Comparison of ENCODE assay signal across 1 cellular context in the genomic region with DNA sequence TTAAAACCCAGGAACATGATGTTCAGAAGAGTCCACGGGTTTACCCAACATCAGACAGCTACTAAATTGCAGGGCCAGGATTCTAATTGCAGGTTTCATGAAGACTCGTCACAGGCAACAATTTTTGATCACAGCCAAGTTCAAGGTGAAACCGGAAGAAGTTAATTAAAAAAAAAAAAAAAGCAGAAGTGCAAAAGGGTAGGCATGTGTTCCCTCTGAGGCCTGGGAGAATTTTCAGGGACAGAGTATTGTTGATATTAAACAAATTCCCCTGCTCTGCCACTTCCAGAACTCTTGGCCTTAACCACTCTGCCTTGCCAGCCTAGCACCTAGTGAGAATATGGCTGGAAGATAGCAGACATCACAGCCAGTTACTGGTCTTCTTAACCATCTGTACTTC.
TF ChIP-seq lines count a peak whose summit lies in the region.

No MANE protein-coding gene starts in this region.

TF ChIP-seq in GM12878, 131 proteins besides CTCF, POLR2A, EP300 and RAD21 (continued from another document):
- TF ChIP-seq, protein P1, sequence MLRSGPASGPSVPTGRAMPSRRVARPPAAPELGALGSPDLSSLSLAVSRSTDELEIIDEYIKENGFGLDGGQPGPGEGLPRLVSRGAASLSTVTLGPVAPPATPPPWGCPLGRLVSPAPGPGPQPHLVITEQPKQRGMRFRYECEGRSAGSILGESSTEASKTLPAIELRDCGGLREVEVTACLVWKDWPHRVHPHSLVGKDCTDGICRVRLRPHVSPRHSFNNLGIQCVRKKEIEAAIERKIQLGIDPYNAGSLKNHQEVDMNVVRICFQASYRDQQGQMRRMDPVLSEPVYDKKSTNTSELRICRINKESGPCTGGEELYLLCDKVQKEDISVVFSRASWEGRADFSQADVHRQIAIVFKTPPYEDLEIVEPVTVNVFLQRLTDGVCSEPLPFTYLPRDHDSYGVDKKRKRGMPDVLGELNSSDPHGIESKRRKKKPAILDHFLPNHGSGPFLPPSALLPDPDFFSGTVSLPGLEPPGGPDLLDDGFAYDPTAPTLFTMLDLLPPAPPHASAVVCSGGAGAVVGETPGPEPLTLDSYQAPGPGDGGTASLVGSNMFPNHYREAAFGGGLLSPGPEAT (IDR thresholded peaks at IDR 0.05; ENCODE audit: low read depth) = peak; percentile 21; the same call in 1 of the 2 replicates
- TF ChIP-seq POLR2AphosphoS5 (IDR thresholded peaks at IDR 0.05; ENCODE audit: low read length) (no peak), PAX5 (IDR thresholded peaks at IDR 0.05; ENCODE audit: borderline replicate concordance, low read depth, low read length) (no peak)
